1 cellular context compared by ENCODE assay signal in genomic region chr10:118734477-118734876, GRCh38.
TF ChIP-seq lines count a peak whose summit lies in the region.

No MANE protein-coding gene starts in this region.

TF ChIP-seq in GM23338, 12 proteins besides CTCF, POLR2A, EP300 and RAD21 (continued from another document):
- TF ChIP-seq, protein P1, sequence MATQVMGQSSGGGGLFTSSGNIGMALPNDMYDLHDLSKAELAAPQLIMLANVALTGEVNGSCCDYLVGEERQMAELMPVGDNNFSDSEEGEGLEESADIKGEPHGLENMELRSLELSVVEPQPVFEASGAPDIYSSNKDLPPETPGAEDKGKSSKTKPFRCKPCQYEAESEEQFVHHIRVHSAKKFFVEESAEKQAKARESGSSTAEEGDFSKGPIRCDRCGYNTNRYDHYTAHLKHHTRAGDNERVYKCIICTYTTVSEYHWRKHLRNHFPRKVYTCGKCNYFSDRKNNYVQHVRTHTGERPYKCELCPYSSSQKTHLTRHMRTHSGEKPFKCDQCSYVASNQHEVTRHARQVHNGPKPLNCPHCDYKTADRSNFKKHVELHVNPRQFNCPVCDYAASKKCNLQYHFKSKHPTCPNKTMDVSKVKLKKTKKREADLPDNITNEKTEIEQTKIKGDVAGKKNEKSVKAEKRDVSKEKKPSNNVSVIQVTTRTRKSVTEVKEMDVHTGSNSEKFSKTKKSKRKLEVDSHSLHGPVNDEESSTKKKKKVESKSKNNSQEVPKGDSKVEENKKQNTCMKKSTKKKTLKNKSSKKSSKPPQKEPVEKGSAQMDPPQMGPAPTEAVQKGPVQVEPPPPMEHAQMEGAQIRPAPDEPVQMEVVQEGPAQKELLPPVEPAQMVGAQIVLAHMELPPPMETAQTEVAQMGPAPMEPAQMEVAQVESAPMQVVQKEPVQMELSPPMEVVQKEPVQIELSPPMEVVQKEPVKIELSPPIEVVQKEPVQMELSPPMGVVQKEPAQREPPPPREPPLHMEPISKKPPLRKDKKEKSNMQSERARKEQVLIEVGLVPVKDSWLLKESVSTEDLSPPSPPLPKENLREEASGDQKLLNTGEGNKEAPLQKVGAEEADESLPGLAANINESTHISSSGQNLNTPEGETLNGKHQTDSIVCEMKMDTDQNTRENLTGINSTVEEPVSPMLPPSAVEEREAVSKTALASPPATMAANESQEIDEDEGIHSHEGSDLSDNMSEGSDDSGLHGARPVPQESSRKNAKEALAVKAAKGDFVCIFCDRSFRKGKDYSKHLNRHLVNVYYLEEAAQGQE (IDR thresholded peaks at IDR 0.05; ENCODE audit: unreplicated experiment): no peak
- TF ChIP-seq POLR2AphosphoS5 (IDR thresholded peaks at IDR 0.05; ENCODE audit: low read depth) (no peak), STAT1 (IDR thresholded peaks at IDR 0.05; ENCODE audit: unreplicated experiment) (no peak), ZNF331 (CRISPR knock-in tag; IDR thresholded peaks at IDR 0.05; ENCODE audit: low read depth) (no peak), EZH2 (IDR thresholded peaks at IDR 0.05; ENCODE audit: low read depth, unreplicated experiment) (no peak), EZH2phosphoT487 (IDR thresholded peaks at IDR 0.05; ENCODE audit: unreplicated experiment) (no peak), JUNB (IDR thresholded peaks at IDR 0.05; ENCODE audit: unreplicated experiment) (no peak)
